ENCODE assay signal across 21 cellular contexts in the genomic region with DNA sequence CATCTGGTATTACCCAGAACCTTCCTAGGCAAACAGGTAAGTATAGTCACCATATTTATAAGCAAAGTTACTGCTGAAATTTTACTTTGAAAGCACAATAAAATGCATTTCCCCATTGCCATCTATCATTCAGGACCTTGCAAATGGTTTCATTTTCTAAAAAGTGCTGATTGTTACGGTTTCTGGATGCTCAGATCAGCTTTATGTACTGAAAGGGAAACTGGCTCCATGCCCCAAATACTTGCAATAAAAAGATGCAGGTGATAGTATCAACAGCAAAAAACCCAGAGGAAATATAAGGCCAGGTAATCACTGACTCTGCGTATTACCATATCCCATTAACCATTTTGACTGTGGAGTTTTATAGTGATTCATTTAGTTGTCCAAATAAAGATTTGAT.
"Had no signal": no experiment of that assay in that cellular context is flagged by ENCODE, and none has a peak within 500 bp of the region (broad histone marks: within the 10 kb centered on the region; RNA-seq: fewer than 3 reads in every experiment).

No MANE protein-coding gene starts in this region.

- H3K36me3 ChIP-seq: SJCRH30 had no signal

- H3K9me3 ChIP-seq: SJCRH30 had no signal

- DNase-seq: Kasumi-1, KBM-7, NCI-H1092, NCI-H1105 treated with DMSO at 0.1 percent for 48 hours, NCI-H1417 treated with DMSO at 0.1 percent for 48 hours, NCI-H146, NCI-H1694 treated with DMSO at 0.1 percent for 48 hours, NCI-H1930, NCI-H2081, NCI-H2107, NCI-H2227 treated with DMSO at 0.1 percent for 48 hours, NCI-H524, NCI-H526 treated with DMSO at 0.1 percent for 48 hours, NCI-H748 treated with DMSO at 0.1 percent for 48 hours, PC-3, SHP77 treated with DMSO at 0.1 percent for 48 hours, SJCRH30, T-helper 1 cell had no signal

- H3K27me3 ChIP-seq: SJCRH30 had no signal

- ATAC-seq: Panc1, PC-3, Right ventricle myocardium inferior, SK-N-SH treated with all-trans-retinoic acid at 6 μM for 48 hours had no signal

- H3K4me1 ChIP-seq: SJCRH30 had no signal

- H3K4me3 ChIP-seq: SJCRH30 had no signal

- H3K27ac ChIP-seq: SJCRH30 had no signal
